ENCODE assay signal across 36 cellular contexts in the genomic region with DNA sequence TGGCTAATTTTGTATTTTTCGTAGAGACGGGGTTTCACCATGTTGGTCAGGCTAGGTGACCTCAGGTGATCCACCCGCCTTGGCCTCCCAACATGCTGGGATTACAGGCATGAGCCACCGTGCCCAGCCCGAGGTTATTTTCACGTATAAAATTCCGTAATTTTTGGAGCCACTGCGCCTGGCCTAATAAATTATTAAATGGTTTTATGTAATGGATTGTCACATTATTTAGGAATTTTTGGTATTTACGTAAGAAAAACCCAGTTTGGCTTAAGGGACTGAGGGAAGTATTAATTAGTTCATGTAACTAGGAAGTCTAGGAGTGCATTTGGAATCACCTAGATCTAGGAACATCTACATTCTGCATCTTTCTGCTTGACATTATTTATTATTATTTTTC.
"Had no signal": no experiment of that assay in that cellular context is flagged by ENCODE, and none has a peak within 500 bp of the region (broad histone marks: within the 10 kb centered on the region; RNA-seq: fewer than 3 reads in every experiment).

No MANE protein-coding gene starts in this region.

- DNase-seq: activated B cell treated with CpG ODN at 0.5 μM for 24 hours; activated CD4-positive, alpha-beta memory T cell treated with anti-CD3 and anti-CD28 coated beads for 36 hours; activated CD4-positive, alpha-beta T cell treated with anti-CD3 and anti-CD28 coated beads for 48 hours; activated CD4-positive, alpha-beta T cell treated with anti-CD3 and anti-CD28 coated beads, Interleukin-2, amount 50 U/mL, for 1 hour; activated CD8-positive, alpha-beta memory T cell treated with anti-CD3 and anti-CD28 coated beads, Interleukin-2, amount 10 ng/mL, durations not matched to agents 7 days and 5 days; activated CD8-positive, alpha-beta memory T cell treated with anti-CD3 and anti-CD28 coated beads, Interleukin-2, amount 50 U/mL, for 4 hours; activated CD8-positive, alpha-beta T cell treated with anti-CD3 and anti-CD28 coated beads, Interleukin-2, amount 10 ng/mL, durations not matched to agents 7 days and 5 days; activated gamma-delta T cell; activated naive CD4-positive, alpha-beta T cell; activated naive CD4-positive, alpha-beta T cell treated with anti-CD3 and anti-CD28 coated beads, Interleukin-2, amount 10 ng/mL, durations not matched to agents 7 days and 5 days; activated naive CD8-positive, alpha-beta T cell treated with anti-CD3 and anti-CD28 coated beads, Interleukin-2, amount 10 ng/mL, durations not matched to agents 7 days and 5 days; activated T-cell treated with anti-CD3 and anti-CD28 coated beads, Interleukin-2, amount 50 U/mL, for 1 hour; anterior cingulate cortex; brain microvascular endothelial cell; cortex of kidney; dermis blood vessel endothelial cell; effector CD4-positive, alpha-beta T cell; effector memory CD8-positive, alpha-beta T cell; esophagus squamous epithelium; foreskin melanocyte; T-helper 1 cell; T-helper 17 cell; T1000; WERI-Rb-1 had no signal

- H3K4me1 ChIP-seq: esophagus squamous epithelium, gastroesophageal sphincter had no signal

- H3K27ac ChIP-seq: brain microvascular endothelial cell, epithelial cell of prostate, esophagus squamous epithelium, gastroesophageal sphincter, WERI-Rb-1 had no signal

- FAIRE-seq: astrocyte, bronchial epithelial cell, colon, endometrium, endothelial cell of umbilical vein had no signal

- H3K9me3 ChIP-seq: esophagus squamous epithelium, gastroesophageal sphincter had no signal

- H3K9me3 Mint-ChIP-seq: activated B cell treated with CpG ODN at 0.5 μM for 24 hours; activated CD4-positive, alpha-beta memory T cell treated with anti-CD3 and anti-CD28 coated beads for 36 hours; activated naive CD4-positive, alpha-beta T cell treated with anti-CD3 and anti-CD28 coated beads, Interleukin-2, amount 10 ng/mL, durations not matched to agents 7 days and 5 days; activated naive CD4-positive, alpha-beta T cell treated with anti-CD3 and anti-CD28 coated beads, Interleukin-2, amount 50 U/mL, for 72 hours; activated naive CD8-positive, alpha-beta T cell treated with anti-CD3 and anti-CD28 coated beads, Interleukin-2, amount 10 ng/mL, durations not matched to agents 7 days and 5 days; activated T-helper 17 cell treated with anti-CD3 and anti-CD28 coated beads, Interleukin-2, amount 50 U/mL, for 72 hours; central memory CD8-positive, alpha-beta T cell; effector memory CD8-positive, alpha-beta T cell; T-helper 2 cell treated with Interferon-gamma antibody and Interleukin-4, amounts not matched to agents 5 μg/mL and 100 μg/mL, for 36 hours had no signal

- ATAC-seq: activated CD4-positive, CD25-positive, alpha-beta regulatory T cell treated with anti-CD3 and anti-CD28 coated beads, Interleukin-2, amount 50 U/mL, for 24 hours; activated naive CD4-positive, alpha-beta T cell treated with anti-CD3 and anti-CD28 coated beads, Interleukin-2, amount 50 U/mL, for 72 hours; activated T-helper 17 cell treated with anti-CD3 and anti-CD28 coated beads, Interleukin-2, amount 50 U/mL, for 72 hours; gastroesophageal sphincter; T-helper 17 cell had no signal

- H3K4me3 ChIP-seq: esophagus squamous epithelium, gastroesophageal sphincter had no signal

- H3K27me3 Mint-ChIP-seq: activated B cell treated with CpG ODN at 0.5 μM for 24 hours; activated CD4-positive, alpha-beta memory T cell treated with anti-CD3 and anti-CD28 coated beads for 36 hours; activated CD8-positive, alpha-beta memory T cell treated with anti-CD3 and anti-CD28 coated beads, Interleukin-2, amount 10 ng/mL, durations not matched to agents 7 days and 5 days; activated naive CD4-positive, alpha-beta T cell treated with anti-CD3 and anti-CD28 coated beads, Interleukin-2, amount 10 ng/mL, durations not matched to agents 7 days and 5 days; activated naive CD8-positive, alpha-beta T cell treated with anti-CD3 and anti-CD28 coated beads, Interleukin-2, amount 10 ng/mL, durations not matched to agents 7 days and 5 days; activated T-helper 17 cell treated with anti-CD3 and anti-CD28 coated beads, Interleukin-2, amount 50 U/mL, for 72 hours; central memory CD8-positive, alpha-beta T cell; effector memory CD8-positive, alpha-beta T cell; T-helper 17 cell had no signal

- H3K4me3 Mint-ChIP-seq: activated B cell treated with CpG ODN at 0.5 μM for 24 hours; activated CD4-positive, alpha-beta memory T cell treated with anti-CD3 and anti-CD28 coated beads for 36 hours; activated naive CD4-positive, alpha-beta T cell treated with anti-CD3 and anti-CD28 coated beads, Interleukin-2, amount 10 ng/mL, durations not matched to agents 7 days and 5 days; activated T-helper 17 cell treated with anti-CD3 and anti-CD28 coated beads, Interleukin-2, amount 50 U/mL, for 72 hours; T-helper 17 cell had no signal

- H3K27me3 ChIP-seq: brain microvascular endothelial cell, esophagus squamous epithelium, gastroesophageal sphincter had no signal

- H3K27ac Mint-ChIP-seq: activated B cell treated with CpG ODN at 0.5 μM for 24 hours; activated naive CD4-positive, alpha-beta T cell treated with anti-CD3 and anti-CD28 coated beads, Interleukin-2, amount 50 U/mL, for 72 hours; activated T-helper 17 cell treated with anti-CD3 and anti-CD28 coated beads, Interleukin-2, amount 50 U/mL, for 72 hours had no signal
